In genomic region chr7:67392596-67393438, GRCh38 we compare ENCODE assay signal across 25 cellular contexts.
DNase-seq lines count a peak whose midpoint lies in the region; TF ChIP-seq lines count a peak whose summit lies in the region.
"Had no signal": no experiment of that assay in that cellular context is flagged by ENCODE, and none has a peak within 500 bp of the region (broad histone marks: within the 10 kb centered on the region; RNA-seq: fewer than 3 reads in every experiment).

No MANE protein-coding gene starts in this region.

- H3K36me3 Mint-ChIP-seq in Caco-2 (ENCODE audit: insufficient read depth, unreplicated experiment), result no peaks in the 10 kb centered on the region

- CTCF ChIA-PET in Caco-2 (lab: Charles Lee), result no interaction called here

- no peaks in the 10 kb centered on the region for H3K4me1 Mint-ChIP-seq in Caco-2 (ENCODE audit: low read depth, unreplicated experiment)
- H3K4me1 Mint-ChIP-seq: nephron had no signal

- H3K4me1 ChIP-seq in HUES64 (ENCODE audit: insufficient read depth, low read length) (no peaks in the 10 kb centered on the region), NT2/D1 (ENCODE audit: insufficient read depth, insufficient read length) (no peaks in the 10 kb centered on the region), Caco-2 (no peaks in the 10 kb centered on the region)
- H3K4me1 ChIP-seq: A549, adrenal gland, breast epithelium had no signal

- intact Hi-C loops in Caco-2 (cut with micrococcal nuclease; ENCODE audit: unreplicated experiment), result no loop called here

- H3K27ac ChIP-seq in HUES64 (ENCODE audit: low read depth, low read length) (no peak overlapping the region), coronary artery (no peak overlapping the region)
- H3K27ac ChIP-seq: A549, adrenal gland, breast epithelium, hepatocyte had no signal

- H3K27me3 Mint-ChIP-seq in Caco-2 (ENCODE audit: insufficient read depth, unreplicated experiment), result peaks cover 7% of the 10 kb centered on the region

- H3K9me3 Mint-ChIP-seq in Caco-2 (ENCODE audit: unreplicated experiment), result no peaks in the 10 kb centered on the region

- no peak for TF ChIP-seq CTCF in coronary artery (IDR thresholded peaks at IDR 0.05)
- no peak for TF ChIP-seq CTCF in Caco-2 (IDR thresholded peaks at IDR 0.05; ENCODE audit: insufficient read depth in 1 of 2, low read depth in 1 of 2, low read length in 1 of 2, severe bottlenecking in 1 of 2, unreplicated experiment in 1 of 2)

- DNase-seq in NCI-H1436 (lab: John Stamatoyannopoulos, UW) (peak; percentile 29), NCI-H1436 treated with DMSO at 0.1 percent for 48 hours (lab: John Stamatoyannopoulos, UW) (no peak), NT2/D1 (ENCODE audit: low read depth, low spot score) (peak; percentile 33), iPS-NIHi7 (ENCODE audit: extremely low spot score) (peak; percentile 49), coronary artery (ENCODE audit: low spot score) (no peak), Caco-2 (no peak)
- DNase-seq in stimulated activated CD8-positive, alpha-beta memory T cell treated with anti-CD3 and anti-CD28 coated beads, Interleukin-4, amount 100 ng/mL, for 48 hours, result no peak
- DNase-seq: activated CD4-positive, alpha-beta T cell treated with anti-CD3 and anti-CD28 coated beads for 48 hours; activated CD8-positive, alpha-beta memory T cell treated with anti-CD3 and anti-CD28 coated beads, Interleukin-2, amount 50 U/mL, for 48 hours; activated gamma-delta T cell treated with Interleukin-2 at 50 U/mL for 16 hours; adrenal gland; dermis blood vessel endothelial cell; left colon; midbrain; NCI-H2081 treated with DMSO at 0.1 percent for 48 hours; small intestine; stimulated activated CD4-positive, alpha-beta T cell treated with anti-CD3 and anti-CD28 coated beads, Interleukin-4, amount 100 ng/mL, for 1 hour; SW 1271 had no signal

- H3K9ac ChIP-seq in HUES64 (ENCODE audit: low read depth, low read length), result no peak overlapping the region
- H3K9ac ChIP-seq in NT2/D1 (ENCODE audit: insufficient read length, low read depth), result no peak overlapping the region

- no TSS peak for BruUV-seq in Caco-2 (replicated peaks; lab: Mats Ljungman, UMichigan)

- 79% methylated on average over 15 of the region's 16 CpGs for WGBS in HUES64

- H3K9me3 ChIP-seq in HUES64 (ENCODE audit: insufficient read depth, low read depth, low read length) (no peaks in the 10 kb centered on the region), NT2/D1 (ENCODE audit: insufficient read depth, low read length) (no peaks in the 10 kb centered on the region), Caco-2 (no peaks in the 10 kb centered on the region)
- H3K9me3 ChIP-seq: A549, adrenal gland had no signal

- peak overlapping the region; percentile 10 for H3K4me3 ChIP-seq in HUES64 (ENCODE audit: low read length)
- no peak overlapping the region for H3K4me3 ChIP-seq in NT2/D1 (ENCODE audit: insufficient read length, low read depth)
- no peak overlapping the region for H3K4me3 ChIP-seq in coronary artery
- H3K4me3 ChIP-seq in Caco-2 (ENCODE audit: low read depth, low read length), result no peak overlapping the region
- H3K4me3 ChIP-seq: A549, adrenal gland, breast epithelium, GM12878, hepatocyte had no signal

- H3K4me3 Mint-ChIP-seq in Caco-2 (ENCODE audit: unreplicated experiment), result no peak overlapping the region
- H3K4me3 Mint-ChIP-seq: nephron had no signal

- H3K27ac Mint-ChIP-seq in Caco-2 (ENCODE audit: unreplicated experiment), result no peak overlapping the region
- H3K27ac Mint-ChIP-seq: nephron, progenitor cell of endocrine pancreas had no signal

- H3K27me3 ChIP-seq in HUES64 (ENCODE audit: insufficient read depth, low read length) (no peaks in the 10 kb centered on the region), NT2/D1 (ENCODE audit: insufficient read depth, insufficient read length) (no peaks in the 10 kb centered on the region), Caco-2 (replicated peaks; ENCODE audit: control insufficient read depth, insufficient read depth, low read length) (no peaks in the 10 kb centered on the region)
- H3K27me3 ChIP-seq: adrenal gland, breast epithelium had no signal

- POLR2A ChIA-PET in Caco-2 (lab: Charles Lee), result no interaction called here

- no peaks in the 10 kb centered on the region for H3K36me3 ChIP-seq in HUES64 (ENCODE audit: insufficient read depth, low read length)
- no peaks in the 10 kb centered on the region for H3K36me3 ChIP-seq in NT2/D1 (ENCODE audit: insufficient read depth, insufficient read length, low read length)
- no peaks in the 10 kb centered on the region for H3K36me3 ChIP-seq in Caco-2 (ENCODE audit: control insufficient read depth, insufficient read depth, low read length)
- H3K36me3 ChIP-seq: adrenal gland, breast epithelium had no signal

Comparison
In these comparisons a context has a peak if more than half of its experiments do, and no peak if none do; other contexts are left out.
1. DNase-seq: peak in NCI-H1436 (single experiment), NT2/D1 (single experiment) and iPS-NIHi7 (single experiment); none in NCI-H1436 treated with DMSO at 0.1 percent for 48 hours (single experiment), stimulated activated CD8-positive, alpha-beta memory T cell treated with anti-CD3 and anti-CD28 coated beads, Interleukin-4, amount 100 ng/mL, for 48 hours (single experiment), coronary artery (single experiment) and Caco-2 (0 of 2).